In genomic region chr17:30368896-30369720, GRCh38 we compare ENCODE assay signal across 11 cellular contexts. TPM values are rescaled to one million over a fixed set of nuclear protein-coding genes. Genes with fewer than 3 reads are reported as not detected.
DNase-seq lines count a peak whose midpoint lies in the region; ATAC-seq and TF ChIP-seq lines count a peak whose summit lies in the region.
"Had no signal": no experiment of that assay in that cellular context is flagged by ENCODE, and none has a peak within 500 bp of the region (broad histone marks: within the 10 kb centered on the region; RNA-seq: fewer than 3 reads in every experiment).

No MANE protein-coding gene starts in this region.

- DNase-seq in DMS53 treated with DMSO at 0.1 percent for 48 hours (lab: John Stamatoyannopoulos, UW; ENCODE audit: unreplicated experiment) (peak; percentile 50), NCI-H1694 (lab: John Stamatoyannopoulos, UW) (peak; percentile 46), neural crest cell (ENCODE audit: low read depth, low spot score) (no peak), NCI-H1436 (lab: John Stamatoyannopoulos, UW) (no peak), OCI-M1 (lab: John Stamatoyannopoulos, UW) (no peak)
- DNase-seq in activated CD8-positive, alpha-beta T cell treated with anti-CD3 and anti-CD28 coated beads, Interleukin-2, amount 10 ng/mL, durations not matched to agents 7 days and 5 days, result no peak
- DNase-seq: activated naive CD4-positive, alpha-beta T cell; left ventricle myocardium inferior had no signal

- H3K4me1 Mint-ChIP-seq in activated CD8-positive, alpha-beta T cell treated with anti-CD3 and anti-CD28 coated beads, Interleukin-2, amount 10 ng/mL, durations not matched to agents 7 days and 5 days (ENCODE audit: low read depth), result peaks cover 28% of the 10 kb centered on the region
- H3K4me1 Mint-ChIP-seq in neural crest cell, result peaks cover 13% of the 10 kb centered on the region

- ATAC-seq in activated CD8-positive, alpha-beta T cell treated with anti-CD3 and anti-CD28 coated beads, Interleukin-2, amount 10 ng/mL, durations not matched to agents 7 days and 5 days, result no peak
- no peak for ATAC-seq in GM18517 (IDR thresholded peaks at IDR 0.05; ENCODE audit: unreplicated experiment)

- POLR2A ChIA-PET in activated CD8-positive, alpha-beta T cell treated with anti-CD3 and anti-CD28 coated beads, Interleukin-2, amount 10 ng/mL, durations not matched to agents 7 days and 5 days (lab: Charles Lee), result interaction anchor here (0.6 kb wide), 1 partner anchor 310 kb away, joined by 3 read pairs; no protein-coding TSS in a partner anchor

- H3K4me3 Mint-ChIP-seq in activated CD8-positive, alpha-beta T cell treated with anti-CD3 and anti-CD28 coated beads, Interleukin-2, amount 10 ng/mL, durations not matched to agents 7 days and 5 days, result no peak overlapping the region
- no peak overlapping the region for H3K4me3 Mint-ChIP-seq in neural crest cell
- H3K4me3 Mint-ChIP-seq: T-helper 1 cell treated with Interleukin-12 subunit alpha and Interleukin-12 subunit beta and Interleukin-4 antibody, amounts not matched to agents 30 μg/mL and 1 μg/mL, for 36 hours had no signal

- no peaks in the 10 kb centered on the region for H3K9me3 Mint-ChIP-seq in activated CD8-positive, alpha-beta T cell treated with anti-CD3 and anti-CD28 coated beads, Interleukin-2, amount 10 ng/mL, durations not matched to agents 7 days and 5 days (ENCODE audit: insufficient read depth)
- peaks cover under 1% of the 10 kb centered on the region for H3K9me3 Mint-ChIP-seq in neural crest cell
- H3K9me3 Mint-ChIP-seq: T-helper 1 cell treated with Interleukin-12 subunit alpha and Interleukin-12 subunit beta and Interleukin-4 antibody, amounts not matched to agents 30 μg/mL and 1 μg/mL, for 36 hours had no signal

- peak overlapping the region; percentile 21 for H3K27ac Mint-ChIP-seq in activated CD8-positive, alpha-beta T cell treated with anti-CD3 and anti-CD28 coated beads, Interleukin-2, amount 10 ng/mL, durations not matched to agents 7 days and 5 days
- H3K27ac Mint-ChIP-seq in neural crest cell (ENCODE audit: unreplicated experiment), result peak overlapping the region; percentile 46
- H3K27ac Mint-ChIP-seq: T-helper 1 cell treated with Interleukin-12 subunit alpha and Interleukin-12 subunit beta and Interleukin-4 antibody, amounts not matched to agents 30 μg/mL and 1 μg/mL, for 36 hours had no signal

- H3K27me3 Mint-ChIP-seq in activated CD8-positive, alpha-beta T cell treated with anti-CD3 and anti-CD28 coated beads, Interleukin-2, amount 10 ng/mL, durations not matched to agents 7 days and 5 days (ENCODE audit: low read depth), result no peaks in the 10 kb centered on the region
- peaks cover 4% of the 10 kb centered on the region for H3K27me3 Mint-ChIP-seq in neural crest cell (ENCODE audit: low read depth)

- peaks cover 3% of the 10 kb centered on the region for H3K36me3 Mint-ChIP-seq in activated CD8-positive, alpha-beta T cell treated with anti-CD3 and anti-CD28 coated beads, Interleukin-2, amount 10 ng/mL, durations not matched to agents 7 days and 5 days (ENCODE audit: low read depth)
- no peaks in the 10 kb centered on the region for H3K36me3 Mint-ChIP-seq in neural crest cell (ENCODE audit: low read depth)

- CTCF ChIA-PET in activated CD8-positive, alpha-beta T cell treated with anti-CD3 and anti-CD28 coated beads, Interleukin-2, amount 10 ng/mL, durations not matched to agents 7 days and 5 days (lab: Charles Lee), result interaction anchor here (1.0 to 1.7 kb wide), 2 partner anchors 10 to 33 kb away, joined by 3 to 7 read pairs; no protein-coding TSS in a partner anchor

- TF ChIP-seq CTCF in neural crest cell (conservative IDR thresholded peaks at IDR 0.05), result no peak

RNA-seq across cellular contexts. Expression of gene CPD, which starts 9.6 kb away (rescaled TPM):
- 10 to 100 TPM; 18.6 to 19.1 TPM for total RNA-seq in activated CD8-positive, alpha-beta T cell treated with anti-CD3 and anti-CD28 coated beads, Interleukin-2, amount 10 ng/mL, durations not matched to agents 7 days and 5 days
- total RNA-seq in neural crest cell, result 48.4 and 53.4 TPM in 2 replicates

RNA-seq across cellular contexts. Expression of gene TMIGD1, which starts 35.3 kb away (rescaled TPM):
- total RNA-seq in activated CD8-positive, alpha-beta T cell treated with anti-CD3 and anti-CD28 coated beads, Interleukin-2, amount 10 ng/mL, durations not matched to agents 7 days and 5 days, result not detected
- not detected in 2 replicates for total RNA-seq in neural crest cell
- total RNA-seq: HT-29, left ventricle myocardium inferior had no signal

Comparison
In these comparisons a context has a peak if more than half of its experiments do, and no peak if none do; other contexts are left out.
1. DNase-seq: peak in DMS53 treated with DMSO at 0.1 percent for 48 hours (single experiment) and NCI-H1694 (single experiment); none in activated CD8-positive, alpha-beta T cell treated with anti-CD3 and anti-CD28 coated beads, Interleukin-2, amount 10 ng/mL, durations not matched to agents 7 days and 5 days (single experiment), neural crest cell (single experiment), NCI-H1436 (single experiment) and OCI-M1 (single experiment).